Comparison of ENCODE assay signal across 2 cellular contexts in the genomic region with DNA sequence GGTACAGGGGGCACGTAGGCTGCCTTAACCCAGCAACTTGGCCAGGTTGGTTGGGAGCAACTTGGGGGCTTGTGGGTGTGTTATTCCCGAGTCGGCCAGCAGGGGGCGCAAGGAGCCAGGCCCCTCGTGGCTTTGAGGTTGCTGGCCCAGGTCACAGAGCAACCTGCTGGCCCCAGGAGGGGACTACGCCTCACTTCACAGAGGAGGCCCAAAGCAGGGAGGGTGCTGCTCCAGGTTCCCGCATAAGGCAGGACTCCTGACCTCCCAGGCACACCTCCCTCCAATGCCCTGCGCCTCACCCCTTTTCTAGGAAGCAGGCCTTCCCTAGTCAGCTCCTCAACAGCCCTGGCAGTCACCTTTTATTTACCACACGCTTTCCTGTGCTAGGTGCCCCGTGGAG.
A peak's percentile ranks its signal among the peaks of the same experiment; 100 is the strongest.
TF ChIP-seq lines count a peak whose summit lies in the region.

No MANE protein-coding gene starts in this region.

TF ChIP-seq in A549, 52 proteins besides CTCF, POLR2A, EP300 and RAD21:
- TF ChIP-seq SMC3 (IDR thresholded peaks at IDR 0.05) (peak; percentile 95), FOSB (CRISPR knock-in tag; IDR thresholded peaks at IDR 0.05) (peak; percentile 26; the same call in 1 of the 2 replicates), RNF2 (IDR thresholded peaks at IDR 0.05; ENCODE audit: borderline replicate concordance, low read depth) (no peak), MAX (IDR thresholded peaks at IDR 0.05) (peak; percentile 72)
TF ChIP-seq in A549: peak in this region for 3.

TF ChIP-seq in K562, 482 proteins besides CTCF, POLR2A, EP300 and RAD21 (continues in another document):
- TF ChIP-seq ZFX (CRISPR knock-in tag; IDR thresholded peaks at IDR 0.05) (peak; percentile 40), MAX (CRISPR knock-in tag; IDR thresholded peaks at IDR 0.05) (peak; percentile 90), XRCC4 (IDR thresholded peaks at IDR 0.05; ENCODE audit: extremely low read depth, insufficient read depth, insufficient read length) (no peak), NR2C1 (IDR thresholded peaks at IDR 0.05) (peak; percentile 25; the same call in 1 of the 2 replicates), NR2C1 (tag; IDR thresholded peaks at IDR 0.05) (no peak), KLF1 (tag; IDR thresholded peaks at IDR 0.05) (peak; percentile 32; the same call in 1 of the 2 replicates), MYC (IDR thresholded peaks at IDR 0.05; ENCODE audit: low read depth, low read length) (peak; percentile 91), MYC (CRISPR knock-in tag; IDR thresholded peaks at IDR 0.05; ENCODE audit: borderline replicate concordance, low read depth) (no peak), L3MBTL2 (IDR thresholded peaks at IDR 0.05) (peak; percentile 46; the same call in 1 of the 2 replicates), ATF7 (IDR thresholded peaks at IDR 0.05) (0 out of 2 replicates have a peak, but pooled peaks have one; percentile 12), NKRF (IDR thresholded peaks at IDR 0.05; ENCODE audit: borderline replicate concordance) (no peak), C11orf30 (IDR thresholded peaks at IDR 0.05; ENCODE audit: low read depth) (no peak), HSF4 (CRISPR knock-in tag; IDR thresholded peaks at IDR 0.05; ENCODE audit: borderline replicate concordance) (no peak), ARID2 (IDR thresholded peaks at IDR 0.05) (no peak), THAP7 (CRISPR knock-in tag; IDR thresholded peaks at IDR 0.05) (no peak), OTX1 (CRISPR knock-in tag; IDR thresholded peaks at IDR 0.05) (no peak), ZBTB7A (IDR thresholded peaks at IDR 0.05; ENCODE audit: borderline replicate concordance, control insufficient read depth, low read depth, low read length) (peak; percentile 61; the same call in 1 of the 2 replicates), MCM7 (IDR thresholded peaks at IDR 0.05) (no peak), STAG1 (CRISPR knock-in tag; IDR thresholded peaks at IDR 0.05; ENCODE audit: borderline replicate concordance) (peak; percentile 57), CBX5 (IDR thresholded peaks at IDR 0.05; ENCODE audit: borderline replicate concordance, low read depth) (no peak), TEAD4 (IDR thresholded peaks at IDR 0.05; ENCODE audit: low read length) (no peak), TEAD4 (CRISPR knock-in tag; IDR thresholded peaks at IDR 0.05; ENCODE audit: borderline replicate concordance) (no peak), CC2D1A (IDR thresholded peaks at IDR 0.05) (0 out of 2 replicates have a peak, but pooled peaks have one; percentile 43), IFI16 (CRISPR knock-in tag; IDR thresholded peaks at IDR 0.05) (no peak), NRF1 (conservative IDR thresholded peaks at IDR 0.05 in 1 of 2, IDR thresholded peaks at IDR 0.05 in 1 of 2) (0 out of 4 replicates have a peak, but pooled peaks of 1 of the 2 experiments have one; percentile 12), ZNF511 (CRISPR knock-in tag; IDR thresholded peaks at IDR 0.05) (no peak), NUFIP1 (IDR thresholded peaks at IDR 0.05; ENCODE audit: partially characterized antibody) (no peak), XRCC3 (IDR thresholded peaks at IDR 0.05) (no peak), RCOR1 (IDR thresholded peaks at IDR 0.05; ENCODE audit: borderline replicate concordance in 1 of 2, low read depth in 2 of 2, low read length in 2 of 2) (peak in 1 of 2 experiments; percentile 34; a peak in 2 of 4 replicates), ZBTB33 (CRISPR knock-in tag; IDR thresholded peaks at IDR 0.05) (peak; percentile 55; the same call in 1 of the 2 replicates), MECOM (CRISPR knock-in tag; IDR thresholded peaks at IDR 0.05) (no peak), XRCC5 (IDR thresholded peaks at IDR 0.05; ENCODE audit: low read depth, low read length) (0 out of 2 replicates have a peak, but pooled peaks have one; percentile 69), RB1 (IDR thresholded peaks at IDR 0.05; ENCODE audit: low read depth) (peak; percentile 79), SRF (CRISPR knock-in tag; IDR thresholded peaks at IDR 0.05) (0 out of 4 replicates have a peak, but pooled peaks of 1 of the 2 experiments have one; percentile 23), ZNF212 (CRISPR knock-in tag; IDR thresholded peaks at IDR 0.05) (no peak), ZNF584 (CRISPR knock-in tag; IDR thresholded peaks at IDR 0.05; ENCODE audit: low read depth) (no peak), ETS2 (tag; IDR thresholded peaks at IDR 0.05; ENCODE audit: borderline replicate concordance, poor library complexity, severe bottlenecking) (no peak), MGA (IDR thresholded peaks at IDR 0.05) (no peak; the same call in 1 of the 2 replicates), HDAC3 (IDR thresholded peaks at IDR 0.05; ENCODE audit: borderline replicate concordance, partially characterized antibody) (no peak)
- TF ChIP-seq, protein P1, sequence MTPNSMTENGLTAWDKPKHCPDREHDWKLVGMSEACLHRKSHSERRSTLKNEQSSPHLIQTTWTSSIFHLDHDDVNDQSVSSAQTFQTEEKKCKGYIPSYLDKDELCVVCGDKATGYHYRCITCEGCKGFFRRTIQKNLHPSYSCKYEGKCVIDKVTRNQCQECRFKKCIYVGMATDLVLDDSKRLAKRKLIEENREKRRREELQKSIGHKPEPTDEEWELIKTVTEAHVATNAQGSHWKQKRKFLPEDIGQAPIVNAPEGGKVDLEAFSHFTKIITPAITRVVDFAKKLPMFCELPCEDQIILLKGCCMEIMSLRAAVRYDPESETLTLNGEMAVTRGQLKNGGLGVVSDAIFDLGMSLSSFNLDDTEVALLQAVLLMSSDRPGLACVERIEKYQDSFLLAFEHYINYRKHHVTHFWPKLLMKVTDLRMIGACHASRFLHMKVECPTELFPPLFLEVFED (CRISPR knock-in tag; conservative IDR thresholded peaks at IDR 0.05): no peak
- TF ChIP-seq, protein P2, sequence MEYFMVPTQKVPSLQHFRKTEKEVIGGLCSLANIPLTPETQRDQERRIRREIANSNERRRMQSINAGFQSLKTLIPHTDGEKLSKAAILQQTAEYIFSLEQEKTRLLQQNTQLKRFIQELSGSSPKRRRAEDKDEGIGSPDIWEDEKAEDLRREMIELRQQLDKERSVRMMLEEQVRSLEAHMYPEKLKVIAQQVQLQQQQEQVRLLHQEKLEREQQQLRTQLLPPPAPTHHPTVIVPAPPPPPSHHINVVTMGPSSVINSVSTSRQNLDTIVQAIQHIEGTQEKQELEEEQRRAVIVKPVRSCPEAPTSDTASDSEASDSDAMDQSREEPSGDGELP (CRISPR knock-in tag; IDR thresholded peaks at IDR 0.05; ENCODE audit: borderline replicate concordance): peak; percentile 59; the same call in 1 of the 2 replicates
